In genomic region chr15:57752426-57752825, GRCh38 we compare ENCODE assay signal across 14 cellular contexts. TPM values are rescaled to one million over a fixed set of nuclear protein-coding genes. Genes with fewer than 3 reads are reported as not detected.
DNase-seq lines count a peak whose midpoint lies in the region; ATAC-seq and TF ChIP-seq lines count a peak whose summit lies in the region.
"Had no signal": no experiment of that assay in that cellular context is flagged by ENCODE, and none has a peak within 500 bp of the region (broad histone marks: within the 10 kb centered on the region; RNA-seq: fewer than 3 reads in every experiment).

No MANE protein-coding gene starts in this region.

- H3K4me2 ChIP-seq in neural progenitor cell: peak overlapping the region; percentile 62

- DNase-seq in BJ (ENCODE audit: low read depth) (no peak), SJCRH30 (peak; percentile 18 to 29), head of caudate nucleus (peak in 40 of 42 donors; percentile 12 to 73 (median 40)), neural progenitor cell (ENCODE audit: low spot score) (peak; percentile 62), HuH-7 (ENCODE audit: low spot score) (no peak), dedifferentiated amniotic fluid mesenchymal stem cell (ENCODE audit: extremely low spot score) (no peak), colonic mucosa (no peak)
- DNase-seq: NCI-H2171, RPMI8226, thyroid gland had no signal

- ATAC-seq in HG02623 (IDR thresholded peaks at IDR 0.05; ENCODE audit: unreplicated experiment): no peak

- H3K9me3 Mint-ChIP-seq in neural progenitor cell: no peaks in the 10 kb centered on the region

- no peaks in the 10 kb centered on the region for H3K79me2 ChIP-seq in neural progenitor cell (ENCODE audit: low read depth)

- intact Hi-C loops in head of caudate nucleus (cut with DNase I): loop anchor here (2.0 to 5.0 kb wide), 2 partner anchors 108 to 315 kb away; partner anchors contain the start of gene ALDH1A2
- intact Hi-C loops in colonic mucosa (cut with DNase I): loop anchor here (5.0 kb wide), 1 partner anchor 100 kb away; no protein-coding TSS in a partner anchor

- POLR2A ChIA-PET in BJ (lab: Charles Lee): no interaction called here

- no peaks in the 10 kb centered on the region for H3K27me3 ChIP-seq in BJ (ENCODE audit: control insufficient read depth, insufficient read depth, low read length)
- H3K27me3 ChIP-seq in SJCRH30: no peaks in the 10 kb centered on the region
- H3K27me3 ChIP-seq in neural progenitor cell: no peaks in the 10 kb centered on the region
- no peaks in the 10 kb centered on the region for H3K27me3 ChIP-seq in colonic mucosa
- H3K27me3 ChIP-seq: thyroid gland had no signal

- peaks cover 17% of the 10 kb centered on the region for H3K4me1 Mint-ChIP-seq in neural progenitor cell
- H3K4me1 Mint-ChIP-seq: B cell had no signal

- H3K4me3 ChIP-seq in BJ (ENCODE audit: low read depth, low read length): no peak overlapping the region
- H3K4me3 ChIP-seq in SJCRH30: no peak overlapping the region
- no peak overlapping the region for H3K4me3 ChIP-seq in neural progenitor cell
- no peak overlapping the region for H3K4me3 ChIP-seq in colonic mucosa
- H3K4me3 ChIP-seq: prostate gland, thyroid gland had no signal

- H3K27me3 Mint-ChIP-seq in neural progenitor cell (ENCODE audit: insufficient read depth, low read depth): no peaks in the 10 kb centered on the region
- H3K27me3 Mint-ChIP-seq: B cell had no signal

- peaks cover 30% of the 10 kb centered on the region for H3F3A ChIP-seq in neural progenitor cell (ENCODE audit: low read depth)

- H3K36me3 ChIP-seq in BJ (ENCODE audit: control insufficient read depth, insufficient read depth, low read length) (no peaks in the 10 kb centered on the region), SJCRH30 (no peaks in the 10 kb centered on the region), neural progenitor cell (no peaks in the 10 kb centered on the region), colonic mucosa (no peaks in the 10 kb centered on the region)
- H3K36me3 ChIP-seq: prostate gland, thyroid gland had no signal

- H2AFZ ChIP-seq in neural progenitor cell (replicated peaks): peak overlapping the region; percentile 81

- TF ChIP-seq CTCF in BJ (IDR thresholded peaks at IDR 0.05; ENCODE audit: insufficient read depth, low read depth, low read length) (peak; percentile 23; the same call in 1 of the 2 replicates), neural progenitor cell (IDR thresholded peaks at IDR 0.05) (peak; percentile 43), colonic mucosa (IDR thresholded peaks at IDR 0.05) (no peak)

- H3K4me3 Mint-ChIP-seq in neural progenitor cell: no peak overlapping the region
- H3K4me3 Mint-ChIP-seq: B cell had no signal

- H3K27ac ChIP-seq in SJCRH30 (no peak overlapping the region), neural progenitor cell (peak overlapping the region; percentile 50), colonic mucosa (no peak overlapping the region)
- H3K27ac ChIP-seq: epithelial cell of prostate, thyroid gland had no signal

- CTCF ChIA-PET in BJ (lab: Yijun Ruan, JAX): interaction anchor here (0.8 to 14.2 kb wide), 15 partner anchors 9 to 429 kb away, joined by 3 to 230 read pairs (median 4); partner anchors contain the start of gene ALDH1A2

- no peak overlapping the region for H3K9ac ChIP-seq in neural progenitor cell
- no peak overlapping the region for H3K9ac ChIP-seq in colonic mucosa (ENCODE audit: low read depth in 2 of 2, low read length in 2 of 2)

- no peaks in the 10 kb centered on the region for H3K4me1 ChIP-seq in SJCRH30
- peaks cover 37% of the 10 kb centered on the region for H3K4me1 ChIP-seq in neural progenitor cell
- no peaks in the 10 kb centered on the region for H3K4me1 ChIP-seq in colonic mucosa
- H3K4me1 ChIP-seq: prostate gland, thyroid gland had no signal

- H3K9me3 ChIP-seq in SJCRH30 (replicated peaks) (no peaks in the 10 kb centered on the region), neural progenitor cell (ENCODE audit: low read depth) (no peaks in the 10 kb centered on the region), colonic mucosa (no peaks in the 10 kb centered on the region)
- H3K9me3 ChIP-seq: prostate gland, thyroid gland had no signal

- H4K20me1 ChIP-seq in neural progenitor cell (ENCODE audit: low read depth): no peaks in the 10 kb centered on the region

- H3K36me3 Mint-ChIP-seq in neural progenitor cell: no peaks in the 10 kb centered on the region

- no peak overlapping the region for H3K27ac Mint-ChIP-seq in neural progenitor cell
- H3K27ac Mint-ChIP-seq: B cell had no signal

RNA-seq across cellular contexts. Expression of gene POLR2M, which starts 45.9 kb away (rescaled TPM):
- 87.2 and 126 TPM in 2 replicates for polyA plus RNA-seq in BJ (2011; rRNA removed)
- polyA minus RNA-seq in BJ (2011; rRNA and poly(A)+ RNA removed): 37.2 and 46.3 TPM in 2 replicates
- 329 and 416 TPM in 2 replicates for total RNA-seq in SJCRH30 (2014; rRNA removed; shearing (Covaris generic))
- 204 and 1,069 TPM in 2 replicates for total RNA-seq in neural progenitor cell (ENCODE audit: low replicate concordance)
- 10 to 100 TPM; 61.7 to 75.9 TPM for total RNA-seq in colonic mucosa

Comparison
In these comparisons a context has a peak if more than half of its experiments do, and no peak if none do; other contexts are left out.
1. DNase-seq: peak in SJCRH30 (2 of 2), head of caudate nucleus (40 of 42) and neural progenitor cell (single experiment); none in BJ (single experiment), HuH-7 (single experiment), dedifferentiated amniotic fluid mesenchymal stem cell (single experiment) and colonic mucosa (single experiment).